ENCODE assay signal across 8 cellular contexts in the genomic region with DNA sequence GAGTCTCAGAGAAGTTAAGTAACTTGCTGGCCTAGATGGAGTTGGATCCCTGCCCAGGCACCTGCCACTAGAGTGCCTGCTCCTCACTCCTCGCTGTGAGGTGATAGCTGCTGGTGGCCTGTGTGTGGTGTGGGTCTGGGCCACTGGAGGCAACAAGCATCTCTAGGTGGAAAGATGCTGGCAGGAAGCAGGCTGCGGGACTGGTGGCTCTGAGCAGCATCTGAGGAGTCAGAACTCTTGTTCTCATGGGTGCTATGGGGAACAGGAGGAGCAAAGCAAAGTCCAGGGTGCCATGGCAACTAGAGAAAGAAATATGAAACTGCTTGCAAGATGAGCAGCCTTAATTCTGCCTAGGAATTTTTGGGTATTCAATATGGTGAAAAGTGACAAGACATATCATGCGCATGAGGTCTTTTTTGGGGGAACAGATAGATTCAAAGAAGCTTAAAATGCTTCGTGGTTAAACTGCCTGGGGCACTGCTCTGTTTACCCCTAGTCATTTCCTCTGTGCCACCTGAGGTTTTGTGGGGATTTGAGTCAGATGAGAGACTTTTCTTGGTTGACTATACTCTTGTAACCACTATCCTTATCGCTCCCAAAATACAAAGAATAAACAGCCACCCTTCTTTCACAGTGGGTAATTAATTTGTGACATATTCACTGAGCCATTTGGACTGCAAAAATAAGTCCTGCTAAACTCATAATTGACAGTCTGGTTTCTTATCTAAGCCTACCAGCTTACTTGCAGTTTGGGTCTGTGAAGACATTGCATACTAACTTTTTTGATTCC. TPM values are rescaled to one million over a fixed set of nuclear protein-coding genes. Genes with fewer than 3 reads are reported as not detected.
DNase-seq lines count a peak whose midpoint lies in the region; ATAC-seq, FAIRE-seq and TF ChIP-seq lines count a peak whose summit lies in the region.

No MANE protein-coding gene starts in this region.

- H3K79me2 ChIP-seq in neural progenitor cell (ENCODE audit: low read depth) = no peaks in the 10 kb centered on the region

- TF ChIP-seq POLR2A in GM12892 (IDR thresholded peaks at IDR 0.05; ENCODE audit: low read depth, low read length) (no peak), Peyer's patch (IDR thresholded peaks at IDR 0.05) (no peak), tibial nerve (IDR thresholded peaks at IDR 0.05) (no peak)

- H3K9me3 ChIP-seq in neural progenitor cell (ENCODE audit: low read depth) (no peaks in the 10 kb centered on the region), Peyer's patch (no peaks in the 10 kb centered on the region), tibial nerve (peaks cover 0 to 6% (median 0%) of the 10 kb centered on the region in 4 donors)

- H3K36me3 Mint-ChIP-seq in neural progenitor cell = peaks cover 30% of the 10 kb centered on the region

- H3K4me3 Mint-ChIP-seq in neural progenitor cell = no peak overlapping the region

- no peaks in the 10 kb centered on the region for H4K20me1 ChIP-seq in neural progenitor cell (ENCODE audit: low read depth)

- no peak overlapping the region for H2AFZ ChIP-seq in neural progenitor cell (replicated peaks)

- H3K4me1 Mint-ChIP-seq in neural progenitor cell = peaks cover 5% of the 10 kb centered on the region

- H3K4me3 ChIP-seq in neural progenitor cell (no peak overlapping the region), Peyer's patch (no peak overlapping the region), tibial nerve (no peak overlapping the region)

- TF ChIP-seq CTCF in neural progenitor cell (IDR thresholded peaks at IDR 0.05) = no peak
- TF ChIP-seq CTCF in Peyer's patch (IDR thresholded peaks at IDR 0.05) = no peak
- TF ChIP-seq CTCF in tibial nerve (IDR thresholded peaks at IDR 0.05) = no peak

- H3K27me3 Mint-ChIP-seq in neural progenitor cell (ENCODE audit: insufficient read depth, low read depth) = no peaks in the 10 kb centered on the region

- H3K4me1 ChIP-seq in neural progenitor cell (no peaks in the 10 kb centered on the region), Peyer's patch (no peaks in the 10 kb centered on the region), tibial nerve (peaks cover 0 to 7% (median 0%) of the 10 kb centered on the region in 4 donors)

- H3K27ac ChIP-seq in neural progenitor cell (no peak overlapping the region), Peyer's patch (no peak overlapping the region), tibial nerve (no peak overlapping the region)

- H3K36me3 ChIP-seq in neural progenitor cell = peaks cover 15% of the 10 kb centered on the region
- no peaks in the 10 kb centered on the region for H3K36me3 ChIP-seq in Peyer's patch
- H3K36me3 ChIP-seq in tibial nerve = no peaks in the 10 kb centered on the region

- H3F3A ChIP-seq in neural progenitor cell (ENCODE audit: low read depth) = no peaks in the 10 kb centered on the region

- H3K4me2 ChIP-seq in neural progenitor cell = no peak overlapping the region

- peak; percentile 54 for FAIRE-seq in GM12892 (lab: Jason Lieb, UNC)

- DNase-seq in GM12892 (ENCODE audit: insufficient read length) (no peak), neural progenitor cell (ENCODE audit: low spot score) (no peak), Peyer's patch (no peak), GM03348 (ENCODE audit: low spot score) (no peak), tibial nerve (ENCODE audit: low spot score in 2 of 2) (no peak)
- DNase-seq in activated CD4-positive, alpha-beta T cell treated with anti-CD3 and anti-CD28 coated beads, Interleukin-2, amount 50 U/mL, for 48 hours = peak; percentile 39 to 54

- peaks cover 14% of the 10 kb centered on the region for H3K9me3 Mint-ChIP-seq in neural progenitor cell

- H3K9ac ChIP-seq in neural progenitor cell = no peak overlapping the region

- peak; percentile 77 for ATAC-seq in HG03432 (IDR thresholded peaks at IDR 0.05; ENCODE audit: unreplicated experiment)
- no peak for ATAC-seq in HG03097 (IDR thresholded peaks at IDR 0.05; ENCODE audit: low FRiP score, unreplicated experiment)

- H3K27me3 ChIP-seq in neural progenitor cell = no peaks in the 10 kb centered on the region
- no peaks in the 10 kb centered on the region for H3K27me3 ChIP-seq in Peyer's patch
- H3K27me3 ChIP-seq in tibial nerve = no peaks in the 10 kb centered on the region

- peak overlapping the region; percentile 42 for H3K27ac Mint-ChIP-seq in neural progenitor cell

- no peak for TF ChIP-seq EP300 in tibial nerve (IDR thresholded peaks at IDR 0.05)

- WGBS in tibial nerve, 2 donors = 80 to 81% methylated on average over 5 of the region's 5 CpGs

RNA-seq across cellular contexts. Expression of a gene that starts 50.3 kb away (rescaled TPM):
- 0.25 TPM for polyA plus RNA-seq in GM12892 (2012; ENCODE audit: missing spikeins)
- total RNA-seq in neural progenitor cell (ENCODE audit: low replicate concordance) (14.2 and 16.5 TPM in 2 replicates), Peyer's patch (1 to 10 TPM in 1 of 4 donors, under 1 TPM in 2, not detected in 1; 0.09 to 3.3 (median 0.13) TPM), tibial nerve (1 to 10 TPM; 1.2 to 5.9 (median 2.4) TPM)

Comparison
In these comparisons a context has a peak if more than half of its experiments do, and no peak if none do; other contexts are left out.
1. DNase-seq: peak in activated CD4-positive, alpha-beta T cell treated with anti-CD3 and anti-CD28 coated beads, Interleukin-2, amount 50 U/mL, for 48 hours (2 of 2); none in GM12892 (single experiment), neural progenitor cell (single experiment), Peyer's patch (0 of 3), GM03348 (single experiment) and tibial nerve (0 of 2).